1 cellular context compared by ENCODE assay signal in genomic region chr6:137875606-137876005, GRCh38.
TF ChIP-seq lines count a peak whose summit lies in the region.

No MANE protein-coding gene starts in this region.

TF ChIP-seq in GM12878, 131 proteins besides CTCF, POLR2A, EP300 and RAD21 (continued from another document):
- TF ChIP-seq POLR2AphosphoS2 (IDR thresholded peaks at IDR 0.05; ENCODE audit: low read depth, low read length) (no peak), POLR2AphosphoS5 (IDR thresholded peaks at IDR 0.05; ENCODE audit: low read length) (peak; percentile 39)
